ENCODE assay signal across 23 cellular contexts in the genomic region with DNA sequence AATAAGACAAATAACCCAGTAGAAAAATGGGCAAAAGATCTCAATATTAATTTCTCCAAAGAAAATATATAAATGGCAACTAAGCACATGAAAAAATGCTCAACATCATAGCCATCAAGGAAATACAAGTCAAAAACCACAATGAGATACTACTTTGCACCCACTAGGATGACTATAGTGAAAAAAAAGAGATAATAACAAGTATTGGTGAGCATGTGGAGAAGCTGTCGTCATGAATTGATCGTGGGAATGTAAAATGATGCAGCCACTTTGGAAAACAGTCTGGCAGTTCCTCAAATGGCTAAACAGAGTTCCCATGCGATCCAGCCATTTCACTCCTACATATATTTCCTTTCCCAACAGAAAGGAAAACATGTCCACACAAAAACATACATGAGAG.
"Had no signal": no experiment of that assay in that cellular context is flagged by ENCODE, and none has a peak within 500 bp of the region (broad histone marks: within the 10 kb centered on the region; RNA-seq: fewer than 3 reads in every experiment).

No MANE protein-coding gene starts in this region.

- ATAC-seq: activated T-cell treated with anti-CD3 and anti-CD28 coated beads, Interleukin-2, amount 50 U/mL, for 4 hours; PC-3; T-helper 17 cell had no signal

- FAIRE-seq: astrocyte, TTC549 had no signal

- DNase-seq: activated B cell treated with CpG ODN at 0.5 μM for 24 hours; activated CD4-positive, alpha-beta memory T cell treated with anti-CD3 and anti-CD28 coated beads for 36 hours; activated CD4-positive, alpha-beta T cell treated with anti-CD3 and anti-CD28 coated beads for 1 hour; activated CD4-positive, alpha-beta T cell treated with anti-CD3 and anti-CD28 coated beads, Interleukin-2, amount 10 ng/mL, durations not matched to agents 7 days and 5 days; activated CD8-positive, alpha-beta memory T cell treated with anti-CD3 and anti-CD28 coated beads for 24 hours; activated effector memory CD4-positive, alpha-beta T cell treated with anti-CD3 and anti-CD28 coated beads, Interleukin-2, amount 50 U/mL, for 16 hours; activated naive CD4-positive, alpha-beta T cell treated with Interleukin-2 at 50 U/mL for 16 hours; activated T-cell treated with anti-CD3 and anti-CD28 coated beads, Interleukin-2, amount 50 U/mL, for 4 hours; amygdala; NCI-H1105; NCI-H1436; NCI-H1694 treated with DMSO at 0.1 percent for 48 hours; NCI-H2029 treated with DMSO at 0.1 percent for 48 hours; NCI-H345; NCI-H510A treated with DMSO at 0.1 percent for 48 hours; NCI-H69; NK-92 treated with Interleukin-12 subunit alpha and Interleukin-12 subunit beta, amount 100 ng/mL, for 24 hours; PC-3; SHP77 treated with DMSO at 0.1 percent for 48 hours; T-helper 17 cell; T1000 had no signal
